ENCODE assay signal across 9 cellular contexts in the genomic region with DNA sequence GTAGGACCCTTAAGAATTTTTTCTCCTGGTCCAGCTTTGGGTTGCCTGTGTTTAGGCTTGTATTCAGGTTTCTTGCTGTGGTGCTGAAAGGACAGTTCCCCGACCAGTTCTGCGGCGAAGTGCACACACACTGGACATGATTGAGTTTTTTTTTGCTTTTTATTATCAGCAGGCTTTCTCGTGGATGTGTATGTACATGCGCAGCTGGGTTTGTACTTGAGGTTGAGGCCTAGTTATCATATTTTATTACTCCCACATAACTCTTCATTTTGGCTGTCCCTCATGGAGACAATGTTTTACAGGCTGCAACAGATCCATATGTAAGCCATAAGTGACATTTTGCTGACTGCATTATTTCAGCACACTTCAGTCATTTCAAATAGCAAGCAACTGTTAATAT. TPM values are rescaled to one million over a fixed set of nuclear protein-coding genes. Genes with fewer than 3 reads are reported as not detected.
DNase-seq lines count a peak whose midpoint lies in the region; ATAC-seq, FAIRE-seq and TF ChIP-seq lines count a peak whose summit lies in the region.
"Had no signal": no experiment of that assay in that cellular context is flagged by ENCODE, and none has a peak within 500 bp of the region (broad histone marks: within the 10 kb centered on the region; RNA-seq: fewer than 3 reads in every experiment).

No MANE protein-coding gene starts in this region.

- H3K4me1 Mint-ChIP-seq in activated CD8-positive, alpha-beta T cell treated with anti-CD3 and anti-CD28 coated beads for 36 hours (ENCODE audit: low read depth) = peaks cover 13% of the 10 kb centered on the region

- peak; percentile 43 for DNase-seq in AG04450 (ENCODE audit: low read depth, low spot score)
- DNase-seq in HK-2 (ENCODE audit: unreplicated experiment) = peak; percentile 29
- peak; percentile 56 for DNase-seq in activated CD8-positive, alpha-beta T cell treated with anti-CD3 and anti-CD28 coated beads for 36 hours
- DNase-seq in islet precursor cell = peak; percentile 79
- no peak for DNase-seq in sciatic nerve (ENCODE audit: low spot score)
- DNase-seq in HTR-8/SVneo (ENCODE audit: insufficient read length, low spot score) = no peak

- FAIRE-seq in HTR-8/SVneo (lab: Jason Lieb, UNC) = no peak

- intact Hi-C loops in activated CD8-positive, alpha-beta T cell treated with anti-CD3 and anti-CD28 coated beads for 36 hours (cut with micrococcal nuclease) = no loop called here
- intact Hi-C loops in sciatic nerve (cut with DNase I) = no loop called here

- ATAC-seq in activated CD8-positive, alpha-beta T cell treated with anti-CD3 and anti-CD28 coated beads for 36 hours = no peak
- ATAC-seq in sciatic nerve (no peak), GM21576 (IDR thresholded peaks at IDR 0.05; ENCODE audit: unreplicated experiment) (no peak), HG02884 (IDR thresholded peaks at IDR 0.05; ENCODE audit: unreplicated experiment) (no peak)

- POLR2A ChIA-PET in AG04450 (lab: Yijun Ruan, JAX) = interaction anchor here (0.7 kb wide), 1 partner anchor 14 kb away, joined by 6 read pairs; no protein-coding TSS in a partner anchor
- POLR2A ChIA-PET in activated CD8-positive, alpha-beta T cell treated with anti-CD3 and anti-CD28 coated beads for 36 hours (lab: Charles Lee) = interaction anchor here (2.8 kb wide), 1 partner anchor 227 kb away, joined by 10 read pairs; no protein-coding TSS in a partner anchor

- no peak overlapping the region for H3K4me3 Mint-ChIP-seq in activated CD8-positive, alpha-beta T cell treated with anti-CD3 and anti-CD28 coated beads for 36 hours

- no peak overlapping the region for H3K27ac Mint-ChIP-seq in activated CD8-positive, alpha-beta T cell treated with anti-CD3 and anti-CD28 coated beads for 36 hours

- H3K4me3 ChIP-seq in AG04450 (ENCODE audit: low read depth, low read length) = no peak overlapping the region
- H3K4me3 ChIP-seq: skin epidermis had no signal

- TF ChIP-seq CTCF in AG04450 (IDR thresholded peaks at IDR 0.05; ENCODE audit: low read depth, low read length) = no peak
- TF ChIP-seq CTCF in activated CD8-positive, alpha-beta T cell treated with anti-CD3 and anti-CD28 coated beads for 36 hours (IDR thresholded peaks at IDR 0.05) = no peak

- H3K9me3 Mint-ChIP-seq in activated CD8-positive, alpha-beta T cell treated with anti-CD3 and anti-CD28 coated beads for 36 hours = no peaks in the 10 kb centered on the region

- no peaks in the 10 kb centered on the region for H3K36me3 Mint-ChIP-seq in activated CD8-positive, alpha-beta T cell treated with anti-CD3 and anti-CD28 coated beads for 36 hours (ENCODE audit: low read depth)

- no peak overlapping the region for H3K27ac ChIP-seq in AG04450 (ENCODE audit: low read depth, low read length)
- H3K27ac ChIP-seq: skin epidermis had no signal

- H3K27me3 ChIP-seq in AG04450 (ENCODE audit: control insufficient read depth, insufficient read depth, low read length) = no peaks in the 10 kb centered on the region

- CTCF ChIA-PET in AG04450 (lab: Charles Lee) = interaction anchor here (1.0 kb wide), 1 partner anchor 83 kb away, joined by 3 read pairs; no protein-coding TSS in a partner anchor
- CTCF ChIA-PET in activated CD8-positive, alpha-beta T cell treated with anti-CD3 and anti-CD28 coated beads for 36 hours (lab: Charles Lee) = interaction anchor here (0.7 to 1.5 kb wide), 5 partner anchors 26 to 227 kb away, joined by 3 to 5 read pairs (median 4); no protein-coding TSS in a partner anchor

- peaks cover 43% of the 10 kb centered on the region for H3K27me3 Mint-ChIP-seq in activated CD8-positive, alpha-beta T cell treated with anti-CD3 and anti-CD28 coated beads for 36 hours

- no peaks in the 10 kb centered on the region; the same call in 1 of the 2 replicates for H3K9me3 ChIP-seq in AG04450 (ENCODE audit: control insufficient read depth, insufficient read depth, low read length)

RNA-seq across cellular contexts. Expression of gene SCN8A, which starts 2.5 kb away (rescaled TPM):
- polyA plus RNA-seq in AG04450 (2011; rRNA removed) = 9.6 and 12.5 TPM in 2 replicates
- polyA minus RNA-seq in AG04450 (2011; rRNA and poly(A)+ RNA removed) = 52.4 and 59.4 TPM in 2 replicates
- total RNA-seq in activated CD8-positive, alpha-beta T cell treated with anti-CD3 and anti-CD28 coated beads for 36 hours = under 1 TPM; 0.77 to 0.78 TPM
- total RNA-seq in sciatic nerve = 1.5 TPM

Comparison
In these comparisons a context has a peak if more than half of its experiments do, and no peak if none do; other contexts are left out.
1. DNase-seq: peak in AG04450 (single experiment), HK-2 (single experiment), activated CD8-positive, alpha-beta T cell treated with anti-CD3 and anti-CD28 coated beads for 36 hours (single experiment) and islet precursor cell (single experiment); none in sciatic nerve (single experiment) and HTR-8/SVneo (single experiment).